ENCODE assay signal across 11 cellular contexts in genomic region chr1:108551157-108551862, GRCh38. TPM values are rescaled to one million over a fixed set of nuclear protein-coding genes. Genes with fewer than 3 reads are reported as not detected.
DNase-seq lines count a peak whose midpoint lies in the region; ATAC-seq lines count a peak whose summit lies in the region.
"Had no signal": no experiment of that assay in that cellular context is flagged by ENCODE, and none has a peak within 500 bp of the region (broad histone marks: within the 10 kb centered on the region; RNA-seq: fewer than 3 reads in every experiment).

No MANE protein-coding gene starts in this region.

- H4K5ac ChIP-seq in mesendoderm (ENCODE audit: low read length): no peak overlapping the region

- H3K27me3 ChIP-seq in mesendoderm (ENCODE audit: insufficient read depth, low read length, poor library complexity): no peaks in the 10 kb centered on the region
- H3K27me3 ChIP-seq: colonic mucosa had no signal

- H3K23ac ChIP-seq in mesendoderm (ENCODE audit: low read length): no peak overlapping the region

- H3K27me3 Mint-ChIP-seq in T-cell: no peaks in the 10 kb centered on the region
- H3K27me3 Mint-ChIP-seq: stimulated activated naive CD8-positive, alpha-beta T cell treated with anti-CD3 and anti-CD28 coated beads, Interleukin-15, Interleukin-2, amounts not matched to agents 100 ng/mL and 50 ng/mL, for 24 hours had no signal

- no peaks in the 10 kb centered on the region for H3K4me1 ChIP-seq in mesendoderm (ENCODE audit: control insufficient read depth, low read depth, low read length)
- H3K4me1 ChIP-seq: colonic mucosa had no signal

- no CpG with 5 or more reads among the region's 2 CpGs for WGBS in mesendoderm (ENCODE audit: extremely low coverage, insufficient coverage, low lambda C conversion rate)

- no peaks in the 10 kb centered on the region for H3K36me3 Mint-ChIP-seq in T-cell

- no peak overlapping the region for H3K4me3 ChIP-seq in mesendoderm (ENCODE audit: low read length)
- H3K4me3 ChIP-seq: colonic mucosa had no signal

- ATAC-seq in GM18870 (IDR thresholded peaks at IDR 0.05; ENCODE audit: unreplicated experiment) (peak; percentile 98), GM21723 (IDR thresholded peaks at IDR 0.05; ENCODE audit: unreplicated experiment) (peak; percentile 97), HG03442 (IDR thresholded peaks at IDR 0.05; ENCODE audit: unreplicated experiment) (peak; percentile 97), T-cell (replicated peaks in 1 of 4) (no peak)
- ATAC-seq: HepG2 had no signal

- no peaks in the 10 kb centered on the region for H3K9me3 Mint-ChIP-seq in T-cell
- H3K9me3 Mint-ChIP-seq: stimulated activated naive CD8-positive, alpha-beta T cell treated with anti-CD3 and anti-CD28 coated beads, Interleukin-15, Interleukin-2, amounts not matched to agents 100 ng/mL and 50 ng/mL, for 24 hours had no signal

- POLR2A ChIA-PET in T-cell (lab: Charles Lee): no interaction called here

- H2AK5ac ChIP-seq in mesendoderm (ENCODE audit: low read length): no peak overlapping the region

- H3K4ac ChIP-seq in mesendoderm (ENCODE audit: low read depth, low read length): no peak overlapping the region

- H3K9ac ChIP-seq in mesendoderm (ENCODE audit: low read length): no peak overlapping the region

- H3K36me3 ChIP-seq in mesendoderm (ENCODE audit: control insufficient read depth, insufficient read depth, low read length): no peaks in the 10 kb centered on the region
- H3K36me3 ChIP-seq: colonic mucosa had no signal

- H3K4me1 Mint-ChIP-seq in T-cell: no peaks in the 10 kb centered on the region

- CTCF ChIA-PET in T-cell (lab: Charles Lee): interaction anchor here (0.8 to 2.9 kb wide), 3 partner anchors 8 to 29 kb away, joined by 3 to 8 read pairs (median 5); partner anchors contain the start of gene EEIG2 (in 1 of the 2)

- no peak overlapping the region for H3K27ac ChIP-seq in mesendoderm (ENCODE audit: low read depth, low read length)
- H3K27ac ChIP-seq: colonic mucosa had no signal

- no peak overlapping the region for H2BK15ac ChIP-seq in mesendoderm (replicated peaks; ENCODE audit: low read depth)

- DNase-seq in mesendoderm: peak; percentile 19
- DNase-seq in NCI-H446 (lab: John Stamatoyannopoulos, UW): no peak
- DNase-seq in NCI-H2107 treated with DMSO at 0.1 percent for 48 hours (lab: John Stamatoyannopoulos, UW; ENCODE audit: unreplicated experiment): no peak
- no peak for DNase-seq in T-cell
- DNase-seq in NCI-H146 treated with DMSO at 0.1 percent for 48 hours (lab: John Stamatoyannopoulos, UW; ENCODE audit: unreplicated experiment): no peak
- DNase-seq: colonic mucosa had no signal

- H2BK5ac ChIP-seq in mesendoderm (ENCODE audit: low read length): no peak overlapping the region

- H4K8ac ChIP-seq in mesendoderm (ENCODE audit: low read depth, low read length): no peak overlapping the region

- no peaks in the 10 kb centered on the region for H3K79me2 ChIP-seq in mesendoderm (ENCODE audit: control insufficient read depth, insufficient read depth, low read length)

- H3K79me1 ChIP-seq in mesendoderm (ENCODE audit: low read length): no peaks in the 10 kb centered on the region

- no peak overlapping the region for H3K56ac ChIP-seq in mesendoderm (ENCODE audit: low read length)

- H3K4me3 Mint-ChIP-seq in T-cell: no peak overlapping the region
- H3K4me3 Mint-ChIP-seq: stimulated activated naive CD8-positive, alpha-beta T cell treated with anti-CD3 and anti-CD28 coated beads, Interleukin-15, Interleukin-2, amounts not matched to agents 100 ng/mL and 50 ng/mL, for 24 hours had no signal

- no peak overlapping the region for H2BK120ac ChIP-seq in mesendoderm (ENCODE audit: low read depth, low read length)

- no peak overlapping the region for H3K4me2 ChIP-seq in mesendoderm (ENCODE audit: low read length)

- no peak overlapping the region for H3K18ac ChIP-seq in mesendoderm (ENCODE audit: low read length)

- H3K27ac Mint-ChIP-seq in T-cell: no peak overlapping the region
- H3K27ac Mint-ChIP-seq: stimulated activated naive CD8-positive, alpha-beta T cell treated with anti-CD3 and anti-CD28 coated beads, Interleukin-15, Interleukin-2, amounts not matched to agents 100 ng/mL and 50 ng/mL, for 24 hours had no signal

RNA-seq across cellular contexts. Expression of gene EEIG2, which starts 8.6 kb away (rescaled TPM):
- 6.8 TPM for polyA plus RNA-seq in mesendoderm (2013, experiment 1 of 2)
- polyA plus RNA-seq in mesendoderm (2013, experiment 2 of 2): 7.0 TPM
- total RNA-seq in T-cell: 10 to 100 TPM in 4 of 5 donors, 1 to 10 TPM in 1; 6.7 to 16.2 (median 14.4) TPM

Comparison
In these comparisons a context has a peak if more than half of its experiments do, and no peak if none do; other contexts are left out.
1. ATAC-seq: peak in GM18870 (single experiment), GM21723 (single experiment) and HG03442 (single experiment); none in T-cell (0 of 4).